1 cellular context compared by ENCODE assay signal in genomic region chr6:22343864-22344263, GRCh38.
TF ChIP-seq lines count a peak whose summit lies in the region.

No MANE protein-coding gene starts in this region.

TF ChIP-seq in IMR-90, 13 proteins besides CTCF, POLR2A, EP300 and RAD21 (continued from another document):
- TF ChIP-seq FOS (IDR thresholded peaks at IDR 0.05; ENCODE audit: low read depth, low read length): no peak
